11 cellular contexts compared by ENCODE assay signal in genomic region chr17:69004759-69005158, GRCh38. TPM values are rescaled to one million over a fixed set of nuclear protein-coding genes. Genes with fewer than 3 reads are reported as not detected.
"Had no signal": no experiment of that assay in that cellular context is flagged by ENCODE, and none has a peak within 500 bp of the region (broad histone marks: within the 10 kb centered on the region; RNA-seq: fewer than 3 reads in every experiment).

No MANE protein-coding gene starts in this region.

RNA-seq across cellular contexts. Expression of gene ABCA8, which starts 49.6 kb away (rescaled TPM):
- total RNA-seq: activated CD4-positive, alpha-beta memory T cell treated with anti-CD3 and anti-CD28 coated beads for 36 hours; activated CD4-positive, alpha-beta T cell treated with anti-CD3 and anti-CD28 coated beads for 36 hours; activated CD4-positive, alpha-beta T cell treated with anti-CD3 and anti-CD28 coated beads, Interleukin-2, amount 10 ng/mL, durations not matched to agents 24 days and 14 days; activated CD8-positive, alpha-beta memory T cell treated with anti-CD3 and anti-CD28 coated beads for 36 hours; activated CD8-positive, alpha-beta memory T cell treated with anti-CD3 and anti-CD28 coated beads, Interleukin-2, amount 10 ng/mL, durations not matched to agents 7 days and 5 days; activated CD8-positive, alpha-beta T cell treated with anti-CD3 and anti-CD28 coated beads, Interleukin-2, amount 10 ng/mL, durations not matched to agents 7 days and 5 days; activated naive CD4-positive, alpha-beta T cell treated with anti-CD3 and anti-CD28 coated beads for 36 hours; activated naive CD8-positive, alpha-beta T cell treated with anti-CD3 and anti-CD28 coated beads for 36 hours; activated T-helper 1 cell treated with anti-CD3 and anti-CD28 coated beads, Interleukin-12 subunit alpha, Interleukin-12 subunit beta, Interleukin-2, Interleukin-4 antibody, amounts not matched to agents 30 ng/mL and 10 ng/mL and 1 ng/mL, durations not matched to agents 14 hours and 24 hours and 36 hours; activated T-helper 2 cell treated with anti-CD3 and anti-CD28 coated beads, Interferon-gamma antibody, Interleukin-2, Interleukin-4, amounts not matched to agents 10 μg/mL and 5 μg/mL and 100 μg/mL, durations not matched to agents 14 hours and 24 hours and 36 hours; T-helper 17 cell had no signal

RNA-seq across cellular contexts. Expression of gene ABCA9, which starts 56.0 kb away (rescaled TPM):
- total RNA-seq: activated CD4-positive, alpha-beta memory T cell treated with anti-CD3 and anti-CD28 coated beads for 36 hours; activated CD4-positive, alpha-beta T cell treated with anti-CD3 and anti-CD28 coated beads for 36 hours; activated CD8-positive, alpha-beta memory T cell treated with anti-CD3 and anti-CD28 coated beads for 36 hours; activated CD8-positive, alpha-beta memory T cell treated with anti-CD3 and anti-CD28 coated beads, Interleukin-2, amount 10 ng/mL, durations not matched to agents 7 days and 5 days; activated CD8-positive, alpha-beta T cell treated with anti-CD3 and anti-CD28 coated beads, Interleukin-2, amount 10 ng/mL, durations not matched to agents 7 days and 5 days; activated naive CD4-positive, alpha-beta T cell treated with anti-CD3 and anti-CD28 coated beads for 36 hours; activated naive CD8-positive, alpha-beta T cell treated with anti-CD3 and anti-CD28 coated beads for 36 hours; activated T-helper 1 cell treated with anti-CD3 and anti-CD28 coated beads, Interleukin-12 subunit alpha, Interleukin-12 subunit beta, Interleukin-2, Interleukin-4 antibody, amounts not matched to agents 30 ng/mL and 10 ng/mL and 1 ng/mL, durations not matched to agents 14 hours and 24 hours and 36 hours; activated T-helper 2 cell treated with anti-CD3 and anti-CD28 coated beads, Interferon-gamma antibody, Interleukin-2, Interleukin-4, amounts not matched to agents 10 μg/mL and 5 μg/mL and 100 μg/mL, durations not matched to agents 14 hours and 24 hours and 36 hours had no signal
